ENCODE assay signal across 10 cellular contexts in genomic region chr3:99872633-99873254, GRCh38. TPM values are rescaled to one million over a fixed set of nuclear protein-coding genes. Genes with fewer than 3 reads are reported as not detected.
A peak's percentile ranks its signal among the peaks of the same experiment; 100 is the strongest.
DNase-seq lines count a peak whose midpoint lies in the region; ATAC-seq and TF ChIP-seq lines count a peak whose summit lies in the region.
"Had no signal": no experiment of that assay in that cellular context is flagged by ENCODE, and none has a peak within 500 bp of the region (broad histone marks: within the 10 kb centered on the region; RNA-seq: fewer than 3 reads in every experiment).

No MANE protein-coding gene starts in this region.

- DNase-seq in activated CD4-positive, alpha-beta T cell treated with anti-CD3 and anti-CD28 coated beads, Interleukin-2, amount 10 ng/mL, durations not matched to agents 24 days and 14 days, result peak; percentile 78
- DNase-seq in activated CD4-positive, alpha-beta T cell treated with anti-CD3 and anti-CD28 coated beads, Interleukin-2, amount 50 U/mL, for 1 hour, result no peak
- DNase-seq in brain microvascular endothelial cell (peak; percentile 33), WTC11 (ENCODE audit: low spot score) (no peak), endodermal cell (no peak)
- DNase-seq in stimulated activated naive CD8-positive, alpha-beta T cell treated with anti-CD3 and anti-CD28 coated beads, Interleukin-15, amount 100 ng/mL, for 72 hours, result peak; percentile 16 to 49
- no peak for DNase-seq in stimulated activated CD4-positive, alpha-beta T cell treated with anti-CD3 and anti-CD28 coated beads, Interleukin-4, amount 100 ng/mL, for 24 hours

- in situ Hi-C loops in brain microvascular endothelial cell (cut with HindIII; ENCODE audit: low pct_ligation_motif_present, low sequenced_read_pairs), result no loop called here

- TF ChIP-seq CTCF in brain microvascular endothelial cell (IDR thresholded peaks at IDR 0.05; ENCODE audit: low read depth, low read length, missing control alignments) (no peak), WTC11 (IDR thresholded peaks at IDR 0.05) (no peak), endodermal cell (conservative IDR thresholded peaks at IDR 0.05) (no peak)

- 82 to 86% methylated on average over 3 of the region's 3 CpGs for WGBS in endodermal cell (ENCODE audit: insufficient coverage in 1 of 2, insufficient read length in 1 of 2), 2 experiments

- peaks cover 2% of the 10 kb centered on the region for H3K36me3 ChIP-seq in brain microvascular endothelial cell (replicated peaks)
- H3K36me3 ChIP-seq in endodermal cell (ENCODE audit: control insufficient read depth, insufficient read depth, low read length), result no peaks in the 10 kb centered on the region

- no peaks in the 10 kb centered on the region for H3K9me3 ChIP-seq in endodermal cell (ENCODE audit: control insufficient read depth, low read length)
- H3K9me3 ChIP-seq: BLaER1 treated with 17β-estradiol and CSF1 and Interleukin-3, amounts not matched to agents 10 nM and 100 nM had no signal

- ATAC-seq in HG03064 (IDR thresholded peaks at IDR 0.05; ENCODE audit: low read depth, unreplicated experiment) (peak; percentile 41), WTC11 (no peak)
- ATAC-seq in stimulated activated naive CD8-positive, alpha-beta T cell treated with anti-CD3 and anti-CD28 coated beads, Interleukin-15, amount 100 ng/mL, for 72 hours, result peak; percentile 79
- ATAC-seq: naive thymus-derived CD4-positive, alpha-beta T cell had no signal

- CTCF ChIA-PET in WTC11 (lab: Charles Lee), result no interaction called here

- H3K4me1 ChIP-seq in endodermal cell (ENCODE audit: control insufficient read depth, insufficient read depth, low read length), result peaks cover 7% of the 10 kb centered on the region

- peaks cover 12% of the 10 kb centered on the region for H3K36me3 Mint-ChIP-seq in activated CD4-positive, alpha-beta T cell treated with anti-CD3 and anti-CD28 coated beads, Interleukin-2, amount 10 ng/mL, durations not matched to agents 24 days and 14 days (ENCODE audit: low read depth)
- H3K36me3 Mint-ChIP-seq in WTC11 (no peaks in the 10 kb centered on the region), endodermal cell (ENCODE audit: low read depth) (no peaks in the 10 kb centered on the region)

- H3K4me3 ChIP-seq in brain microvascular endothelial cell (ENCODE audit: low read depth, low read length) (no peak overlapping the region), endodermal cell (ENCODE audit: low read length) (no peak overlapping the region)
- H3K4me3 ChIP-seq: BLaER1 treated with 17β-estradiol and CSF1 and Interleukin-3, amounts not matched to agents 10 nM and 100 nM had no signal

- peak overlapping the region; percentile 43 for H3K4me3 Mint-ChIP-seq in activated CD4-positive, alpha-beta T cell treated with anti-CD3 and anti-CD28 coated beads, Interleukin-2, amount 10 ng/mL, durations not matched to agents 24 days and 14 days
- H3K4me3 Mint-ChIP-seq in stimulated activated naive CD8-positive, alpha-beta T cell treated with anti-CD3 and anti-CD28 coated beads, Interleukin-15, amount 100 ng/mL, for 72 hours, result no peak overlapping the region
- H3K4me3 Mint-ChIP-seq in WTC11, result no peak overlapping the region
- H3K4me3 Mint-ChIP-seq in endodermal cell, result no peak overlapping the region

- no peak overlapping the region for H3K27ac Mint-ChIP-seq in activated CD4-positive, alpha-beta T cell treated with anti-CD3 and anti-CD28 coated beads, Interleukin-2, amount 10 ng/mL, durations not matched to agents 24 days and 14 days
- H3K27ac Mint-ChIP-seq in stimulated activated naive CD8-positive, alpha-beta T cell treated with anti-CD3 and anti-CD28 coated beads, Interleukin-15, amount 100 ng/mL, for 72 hours, result peak overlapping the region in 1 of 2 donors; percentile 27
- H3K27ac Mint-ChIP-seq in WTC11 (no peak overlapping the region), endodermal cell (no peak overlapping the region)

- intact Hi-C loops in activated CD4-positive, alpha-beta T cell treated with anti-CD3 and anti-CD28 coated beads, Interleukin-2, amount 10 ng/mL, durations not matched to agents 24 days and 14 days (cut with micrococcal nuclease), result loop anchor here (2.0 kb wide), 1 partner anchor 16 kb away; no protein-coding TSS in a partner anchor

- no peaks in the 10 kb centered on the region for H3K9me3 Mint-ChIP-seq in activated CD4-positive, alpha-beta T cell treated with anti-CD3 and anti-CD28 coated beads, Interleukin-2, amount 10 ng/mL, durations not matched to agents 24 days and 14 days
- H3K9me3 Mint-ChIP-seq in stimulated activated naive CD8-positive, alpha-beta T cell treated with anti-CD3 and anti-CD28 coated beads, Interleukin-15, amount 100 ng/mL, for 72 hours, result no peaks in the 10 kb centered on the region
- H3K9me3 Mint-ChIP-seq in WTC11 (no peaks in the 10 kb centered on the region), endodermal cell (no peaks in the 10 kb centered on the region)
- H3K9me3 Mint-ChIP-seq: naive thymus-derived CD4-positive, alpha-beta T cell had no signal

- H3K4me1 Mint-ChIP-seq in activated CD4-positive, alpha-beta T cell treated with anti-CD3 and anti-CD28 coated beads, Interleukin-2, amount 10 ng/mL, durations not matched to agents 24 days and 14 days, result peaks cover 50% of the 10 kb centered on the region
- peaks cover 45% of the 10 kb centered on the region for H3K4me1 Mint-ChIP-seq in stimulated activated naive CD8-positive, alpha-beta T cell treated with anti-CD3 and anti-CD28 coated beads, Interleukin-15, amount 100 ng/mL, for 72 hours
- peaks cover 30% of the 10 kb centered on the region for H3K4me1 Mint-ChIP-seq in WTC11
- H3K4me1 Mint-ChIP-seq in endodermal cell, result peaks cover 32% of the 10 kb centered on the region

- H3K27ac ChIP-seq in brain microvascular endothelial cell, result peak overlapping the region; percentile 26
- H3K27ac ChIP-seq in endodermal cell (ENCODE audit: low read depth, low read length), result no peak overlapping the region
- H3K27ac ChIP-seq: BLaER1 treated with 17β-estradiol and CSF1 and Interleukin-3, amounts not matched to agents 10 nM and 100 nM had no signal

- H3K27me3 ChIP-seq in brain microvascular endothelial cell (replicated peaks) (no peaks in the 10 kb centered on the region), endodermal cell (ENCODE audit: control insufficient read depth, insufficient read depth, low read length, poor library complexity, severe bottlenecking) (no peaks in the 10 kb centered on the region)

- H3K27me3 Mint-ChIP-seq in activated CD4-positive, alpha-beta T cell treated with anti-CD3 and anti-CD28 coated beads, Interleukin-2, amount 10 ng/mL, durations not matched to agents 24 days and 14 days, result peaks cover 24% of the 10 kb centered on the region
- H3K27me3 Mint-ChIP-seq in stimulated activated naive CD8-positive, alpha-beta T cell treated with anti-CD3 and anti-CD28 coated beads, Interleukin-15, amount 100 ng/mL, for 72 hours, result no peaks in the 10 kb centered on the region
- H3K27me3 Mint-ChIP-seq in WTC11 (ENCODE audit: low read depth) (peaks cover 93% of the 10 kb centered on the region), endodermal cell (ENCODE audit: insufficient read depth) (peaks cover 56% of the 10 kb centered on the region)

- H3K9ac ChIP-seq in endodermal cell (ENCODE audit: extremely low read depth, low read length, poor library complexity, severe bottlenecking), result no peak overlapping the region
- H3K9ac ChIP-seq: BLaER1 treated with 17β-estradiol and CSF1 and Interleukin-3, amounts not matched to agents 10 nM and 100 nM had no signal

- POLR2A ChIA-PET in WTC11 (lab: Charles Lee), result no interaction called here

TF ChIP-seq in WTC11, 78 proteins besides CTCF, POLR2A, EP300 and RAD21 (continues in another document):
- no peak for TF ChIP-seq ARID4B (CRISPR knock-in tag; IDR thresholded peaks at IDR 0.05; ENCODE audit: borderline replicate concordance)

RNA-seq across cellular contexts. Expression of gene CMSS1, which starts 55.1 kb away (rescaled TPM):
- 117 and 126 TPM in 2 replicates for total RNA-seq in activated CD4-positive, alpha-beta T cell treated with anti-CD3 and anti-CD28 coated beads, Interleukin-2, amount 10 ng/mL, durations not matched to agents 24 days and 14 days
- total RNA-seq in WTC11 (2021) (57.7 to 70.6 TPM (median 61.7 TPM) in 3 replicates), endodermal cell (10 to 100 TPM; 48.5 to 50.8 TPM)
- 48.6 TPM for polyA plus RNA-seq in endodermal cell (2013, experiment 1 of 2)
- polyA plus RNA-seq in endodermal cell (2013, experiment 2 of 2), result 40.0 TPM

Comparison
In these comparisons a context has a peak if more than half of its experiments do, and no peak if none do; other contexts are left out.
1. DNase-seq: peak in activated CD4-positive, alpha-beta T cell treated with anti-CD3 and anti-CD28 coated beads, Interleukin-2, amount 10 ng/mL, durations not matched to agents 24 days and 14 days (single experiment), brain microvascular endothelial cell (single experiment) and stimulated activated naive CD8-positive, alpha-beta T cell treated with anti-CD3 and anti-CD28 coated beads, Interleukin-15, amount 100 ng/mL, for 72 hours (2 of 2); none in activated CD4-positive, alpha-beta T cell treated with anti-CD3 and anti-CD28 coated beads, Interleukin-2, amount 50 U/mL, for 1 hour (single experiment), WTC11 (single experiment), endodermal cell (single experiment) and stimulated activated CD4-positive, alpha-beta T cell treated with anti-CD3 and anti-CD28 coated beads, Interleukin-4, amount 100 ng/mL, for 24 hours (single experiment).